In the genomic region with DNA sequence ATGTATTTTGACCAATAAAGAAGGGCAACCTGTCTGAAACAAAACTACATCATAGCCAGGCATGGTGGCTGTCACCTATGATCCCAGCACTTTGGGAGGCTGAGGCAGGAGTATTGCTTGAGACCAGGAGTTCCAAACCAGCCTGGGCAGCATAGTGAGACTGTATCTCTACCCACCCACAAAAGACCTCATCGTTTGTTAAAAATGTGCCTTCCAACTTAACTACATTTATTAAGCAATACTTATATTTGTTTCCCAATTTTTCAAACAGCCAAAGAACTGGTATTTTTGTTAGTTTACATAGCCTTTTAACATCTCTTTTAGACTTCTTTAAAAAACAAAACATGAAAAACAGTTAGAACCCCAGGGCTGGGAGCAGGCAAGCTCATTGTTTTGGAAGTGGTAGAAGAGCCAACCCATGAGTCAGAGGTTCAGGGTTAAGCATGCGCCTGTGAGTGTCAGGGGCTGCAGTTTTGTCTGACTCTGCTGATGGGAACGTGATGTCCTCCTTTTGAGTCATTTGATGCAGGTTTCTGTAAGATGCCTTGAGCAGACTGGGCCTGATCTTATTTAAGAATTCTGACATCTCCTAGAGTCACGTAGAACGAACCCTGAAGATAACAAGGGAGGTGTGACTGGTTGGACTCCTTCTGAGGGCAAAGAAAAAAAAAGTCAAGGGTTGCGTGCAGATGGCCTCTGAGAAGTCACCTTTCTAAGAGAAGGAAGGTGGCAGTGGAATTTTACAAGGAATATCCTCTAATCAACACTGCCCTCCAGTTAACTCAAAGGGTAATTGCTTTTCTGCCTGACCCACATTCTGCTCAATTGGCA, we compare ENCODE assay signal across 9 cellular contexts. TPM values are rescaled to one million over a fixed set of nuclear protein-coding genes. Genes with fewer than 3 reads are reported as not detected.
DNase-seq lines count a peak whose midpoint lies in the region; ATAC-seq and TF ChIP-seq lines count a peak whose summit lies in the region.
"Had no signal": no experiment of that assay in that cellular context is flagged by ENCODE, and none has a peak within 500 bp of the region (broad histone marks: within the 10 kb centered on the region; RNA-seq: fewer than 3 reads in every experiment).

No MANE protein-coding gene starts in this region.

- H4K20me1 ChIP-seq in hepatocyte (ENCODE audit: insufficient read depth, poor library complexity, severe bottlenecking) (no peaks in the 10 kb centered on the region), Karpas-422 (ENCODE audit: insufficient read depth, low read depth, low read length) (no peaks in the 10 kb centered on the region)

- 43 to 52% methylated on average over 6 of the region's 6 CpGs for WGBS in body of pancreas, 2 donors
- WGBS in hepatocyte (ENCODE audit: low lambda C conversion rate, missing lambda C conversion rate): 57% methylated on average over 6 of the region's 6 CpGs
- 69% methylated on average over 6 of the region's 6 CpGs for WGBS in suprapubic skin

- H3K27ac ChIP-seq in body of pancreas: peak overlapping the region in 1 of 4 donors; percentile 13
- H3K27ac ChIP-seq in hepatocyte: peak overlapping the region; percentile 82
- H3K27ac ChIP-seq in suprapubic skin: peak overlapping the region; percentile 78
- no peak overlapping the region for H3K27ac ChIP-seq in Karpas-422 (ENCODE audit: low read length)

- peak overlapping the region; percentile 43 for H3K4me2 ChIP-seq in hepatocyte
- H3K4me2 ChIP-seq in Karpas-422 (ENCODE audit: low read depth, low read length, poor library complexity, severe bottlenecking): no peak overlapping the region

- TF ChIP-seq EP300 in suprapubic skin (IDR thresholded peaks at IDR 0.05): no peak

- H3K4me1 ChIP-seq in body of pancreas (peaks cover 12% of the 10 kb centered on the region), hepatocyte (ENCODE audit: insufficient read depth) (peaks cover 8% of the 10 kb centered on the region), suprapubic skin (peaks cover 19% of the 10 kb centered on the region), Karpas-422 (ENCODE audit: low read length) (peaks cover 8% of the 10 kb centered on the region)

- TF ChIP-seq CTCF in HFF-Myc (IDR thresholded peaks at IDR 0.05; ENCODE audit: low read depth, low read length, missing control alignments) (no peak), body of pancreas (IDR thresholded peaks at IDR 0.05) (no peak), hepatocyte (IDR thresholded peaks at IDR 0.05; ENCODE audit: poor library complexity) (peak; percentile 5), suprapubic skin (IDR thresholded peaks at IDR 0.05) (no peak)

- H3K27me3 ChIP-seq in body of pancreas (no peaks in the 10 kb centered on the region), hepatocyte (no peaks in the 10 kb centered on the region), suprapubic skin (no peaks in the 10 kb centered on the region), Karpas-422 (ENCODE audit: low read length) (no peaks in the 10 kb centered on the region)

- H3K4me3 ChIP-seq in HFF-Myc (replicated peaks; ENCODE audit: low read depth, low read length): no peak overlapping the region
- no peak overlapping the region for H3K4me3 ChIP-seq in body of pancreas
- H3K4me3 ChIP-seq in hepatocyte: no peak overlapping the region
- H3K4me3 ChIP-seq in suprapubic skin: no peak overlapping the region
- no peak overlapping the region for H3K4me3 ChIP-seq in Karpas-422 (ENCODE audit: low read length)

- no peak overlapping the region for H2AFZ ChIP-seq in hepatocyte
- H2AFZ ChIP-seq in Karpas-422 (ENCODE audit: low read length): no peak overlapping the region

- H3K9me2 ChIP-seq in hepatocyte (replicated peaks; ENCODE audit: insufficient read depth) (no peaks in the 10 kb centered on the region), Karpas-422 (replicated peaks; ENCODE audit: insufficient read depth, low read length) (no peaks in the 10 kb centered on the region)

- H3K9ac ChIP-seq in Karpas-422 (ENCODE audit: low read length): no peak overlapping the region

- no peaks in the 10 kb centered on the region for H3K9me3 ChIP-seq in body of pancreas
- H3K9me3 ChIP-seq in hepatocyte (ENCODE audit: low read depth): no peaks in the 10 kb centered on the region
- H3K9me3 ChIP-seq in suprapubic skin: no peaks in the 10 kb centered on the region
- no peaks in the 10 kb centered on the region for H3K9me3 ChIP-seq in Karpas-422 (ENCODE audit: low read length)

- TF ChIP-seq POLR2A in body of pancreas (IDR thresholded peaks at IDR 0.05): no peak
- TF ChIP-seq POLR2A in suprapubic skin (IDR thresholded peaks at IDR 0.05): no peak

- intact Hi-C loops in body of pancreas (cut with DNase I): loop anchor here (5.0 to 10.0 kb wide), 2 partner anchors 152 to 200 kb away; no protein-coding TSS in a partner anchor

- ATAC-seq in body of pancreas: peak; percentile 29
- ATAC-seq in GM21367 (IDR thresholded peaks at IDR 0.05; ENCODE audit: unreplicated experiment): no peak

- H3K36me3 ChIP-seq in body of pancreas (replicated peaks in 1 of 2; ENCODE audit: insufficient read depth in 1 of 2, low read depth in 2 of 2): no peaks in the 10 kb centered on the region
- no peaks in the 10 kb centered on the region for H3K36me3 ChIP-seq in hepatocyte (replicated peaks; ENCODE audit: insufficient read depth, low read depth)
- H3K36me3 ChIP-seq in suprapubic skin: no peaks in the 10 kb centered on the region
- H3K36me3 ChIP-seq in Karpas-422 (ENCODE audit: insufficient read depth, low read length): no peaks in the 10 kb centered on the region

- DNase-seq in HFF-Myc (ENCODE audit: extremely low read depth, low read depth) (peak; percentile 63), body of pancreas (peak in 2 of 4 donors; percentile 24 to 52), hepatocyte (ENCODE audit: low spot score) (peak; percentile 61), suprapubic skin (ENCODE audit: low spot score in 2 of 2) (no peak), UCSD-AML1 (lab: John Stamatoyannopoulos, UW; ENCODE audit: unreplicated experiment) (no peak), NCI-H524 treated with DMSO at 0.1 percent for 48 hours (lab: John Stamatoyannopoulos, UW) (no peak), Karpas-422 (no peak)
- DNase-seq: NCI-H345 had no signal

- no peaks in the 10 kb centered on the region for H3K79me2 ChIP-seq in hepatocyte
- H3K79me2 ChIP-seq in Karpas-422 (ENCODE audit: low read length): no peaks in the 10 kb centered on the region

RNA-seq across cellular contexts. Expression of a gene that starts 53.8 kb away (rescaled TPM):
- total RNA-seq in body of pancreas: not detected
- not detected in 2 replicates for total RNA-seq in hepatocyte
- not detected in 2 replicates for polyA plus RNA-seq in hepatocyte
- total RNA-seq in suprapubic skin: under 1 TPM in 1 of 4 donors, not detected in 3; 0.21 TPM
- not detected in 2 replicates for total RNA-seq in Karpas-422 (2014; rRNA removed; shearing (Covaris generic); ENCODE audit: low replicate concordance)

Comparison
In these comparisons a context has a peak if more than half of its experiments do, and no peak if none do; other contexts are left out.
1. DNase-seq: peak in HFF-Myc (single experiment) and hepatocyte (single experiment); none in suprapubic skin (0 of 2), UCSD-AML1 (single experiment), NCI-H524 treated with DMSO at 0.1 percent for 48 hours (single experiment) and Karpas-422 (single experiment).